ENCODE assay signal across 15 cellular contexts in genomic region chr15:42053914-42054313, GRCh38. TPM values are rescaled to one million over a fixed set of nuclear protein-coding genes. Genes with fewer than 3 reads are reported as not detected.
"Had no signal": no experiment of that assay in that cellular context is flagged by ENCODE, and none has a peak within 500 bp of the region (broad histone marks: within the 10 kb centered on the region; RNA-seq: fewer than 3 reads in every experiment).

No MANE protein-coding gene starts in this region.

- ATAC-seq: activated naive CD8-positive, alpha-beta T cell treated with anti-CD3 and anti-CD28 coated beads, Interleukin-2, amount 50 U/mL, for 24 hours; stimulated activated memory B cell treated with anti-CD40 and anti-IgM and Interleukin-4, amounts not matched to agents 10 μg/mL and 1 μg/mL and 100 μg/mL, for 72 hours had no signal

- H3K9me3 Mint-ChIP-seq: activated naive CD4-positive, alpha-beta T cell treated with anti-CD3 and anti-CD28 coated beads for 36 hours; activated naive CD8-positive, alpha-beta T cell treated with anti-CD3 and anti-CD28 coated beads, Interleukin-2, amount 50 U/mL, for 24 hours; activated T-helper 2 cell treated with anti-CD3 and anti-CD28 coated beads, Interferon-gamma antibody, Interleukin-2, Interleukin-4, amounts not matched to agents 10 μg/mL and 5 μg/mL and 100 μg/mL, durations not matched to agents 14 hours and 24 hours and 36 hours; stimulated activated memory B cell treated with anti-CD40 and anti-IgM and Interleukin-4, amounts not matched to agents 10 μg/mL and 1 μg/mL and 100 μg/mL, for 72 hours had no signal

- DNase-seq: activated CD4-positive, alpha-beta T cell treated with anti-CD3 and anti-CD28 coated beads, Interleukin-2, amount 50 U/mL, for 4 hours; activated CD4-positive, CD25-positive, alpha-beta regulatory T cell treated with anti-CD3 and anti-CD28 coated beads, Interleukin-2, amount 50 U/mL, for 72 hours; activated naive CD4-positive, alpha-beta T cell treated with anti-CD3 and anti-CD28 coated beads for 36 hours; activated naive CD8-positive, alpha-beta T cell treated with anti-CD3 and anti-CD28 coated beads, Interleukin-2, amount 50 U/mL, for 24 hours; activated T-cell treated with anti-CD3 and anti-CD28 coated beads, Interleukin-2, amount 50 U/mL, for 1 hour; midbrain; substantia nigra; T-helper 1 cell; trophoblast cell had no signal

- H3K36me3 Mint-ChIP-seq: stimulated activated memory B cell treated with anti-CD40 and anti-IgM and Interleukin-4, amounts not matched to agents 10 μg/mL and 1 μg/mL and 100 μg/mL, for 72 hours had no signal

- H3K27me3 ChIP-seq: ascending aorta had no signal

- H3K4me3 ChIP-seq: ascending aorta, SK-N-MC had no signal

- H3K4me3 Mint-ChIP-seq: activated naive CD4-positive, alpha-beta T cell treated with anti-CD3 and anti-CD28 coated beads for 36 hours; activated naive CD8-positive, alpha-beta T cell treated with anti-CD3 and anti-CD28 coated beads, Interleukin-2, amount 50 U/mL, for 24 hours; stimulated activated memory B cell treated with anti-CD40 and anti-IgM and Interleukin-4, amounts not matched to agents 10 μg/mL and 1 μg/mL and 100 μg/mL, for 72 hours had no signal

- H3K36me3 ChIP-seq: ascending aorta had no signal

- H3K4me1 Mint-ChIP-seq: stimulated activated memory B cell treated with anti-CD40 and anti-IgM and Interleukin-4, amounts not matched to agents 10 μg/mL and 1 μg/mL and 100 μg/mL, for 72 hours had no signal

- H3K4me1 ChIP-seq: ascending aorta had no signal

- H3K27ac Mint-ChIP-seq: activated naive CD4-positive, alpha-beta T cell treated with anti-CD3 and anti-CD28 coated beads for 36 hours; activated naive CD8-positive, alpha-beta T cell treated with anti-CD3 and anti-CD28 coated beads, Interleukin-2, amount 50 U/mL, for 24 hours; activated T-helper 2 cell treated with anti-CD3 and anti-CD28 coated beads, Interferon-gamma antibody, Interleukin-2, Interleukin-4, amounts not matched to agents 10 μg/mL and 5 μg/mL and 100 μg/mL, durations not matched to agents 14 hours and 24 hours and 36 hours; stimulated activated memory B cell treated with anti-CD40 and anti-IgM and Interleukin-4, amounts not matched to agents 10 μg/mL and 1 μg/mL and 100 μg/mL, for 72 hours had no signal

- H3K27ac ChIP-seq: ascending aorta, SK-N-MC had no signal

- H3K9me3 ChIP-seq: ascending aorta had no signal

RNA-seq across cellular contexts. Expression of gene PLA2G4E, which starts 33.1 kb away (rescaled TPM):
- total RNA-seq: activated naive CD4-positive, alpha-beta T cell treated with anti-CD3 and anti-CD28 coated beads for 36 hours; activated T-helper 2 cell treated with anti-CD3 and anti-CD28 coated beads, Interferon-gamma antibody, Interleukin-2, Interleukin-4, amounts not matched to agents 10 μg/mL and 5 μg/mL and 100 μg/mL, durations not matched to agents 14 hours and 24 hours and 36 hours; ascending aorta; myocyte had no signal
- polyA plus RNA-seq: neural cell had no signal

RNA-seq across cellular contexts. Expression of gene PLA2G4D, which starts 40.4 kb away (rescaled TPM):
- total RNA-seq: activated naive CD4-positive, alpha-beta T cell treated with anti-CD3 and anti-CD28 coated beads for 36 hours; activated T-helper 2 cell treated with anti-CD3 and anti-CD28 coated beads, Interferon-gamma antibody, Interleukin-2, Interleukin-4, amounts not matched to agents 10 μg/mL and 5 μg/mL and 100 μg/mL, durations not matched to agents 14 hours and 24 hours and 36 hours; ascending aorta; myocyte had no signal
- polyA plus RNA-seq: neural cell had no signal
